Comparison of ENCODE assay signal across 13 cellular contexts in the genomic region with DNA sequence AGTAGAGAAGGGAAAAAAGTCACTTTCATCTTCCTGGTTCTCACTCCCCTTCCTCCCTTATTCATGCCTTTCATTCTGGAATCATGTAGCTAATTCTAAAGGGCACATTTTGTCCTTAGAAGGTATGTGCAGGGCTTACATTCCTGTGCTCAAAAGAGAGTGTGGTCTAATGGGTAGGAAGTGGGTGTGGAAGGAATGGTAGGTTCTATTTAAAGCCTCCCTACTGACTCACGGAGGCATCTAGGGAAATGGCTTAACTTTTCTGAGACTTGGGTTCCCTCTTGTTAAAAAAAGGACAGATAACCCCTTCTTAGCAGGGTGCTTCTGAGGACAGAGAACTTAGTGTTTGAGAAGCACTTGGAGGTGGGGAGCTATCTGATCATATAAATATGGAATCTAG.
DNase-seq lines count a peak whose midpoint lies in the region; ATAC-seq, FAIRE-seq and TF ChIP-seq lines count a peak whose summit lies in the region.
"Had no signal": no experiment of that assay in that cellular context is flagged by ENCODE, and none has a peak within 500 bp of the region (broad histone marks: within the 10 kb centered on the region; RNA-seq: fewer than 3 reads in every experiment).

No MANE protein-coding gene starts in this region.

- TF ChIP-seq CTCF in bronchial epithelial cell (IDR thresholded peaks at IDR 0.05; ENCODE audit: insufficient read depth, low read length, severe bottlenecking) (no peak), lung (IDR thresholded peaks at IDR 0.05; ENCODE audit: control extremely low read depth, extremely low read depth) (no peak)

- FAIRE-seq in bronchial epithelial cell (lab: Jason Lieb, UNC) = no peak
- FAIRE-seq: urothelium cell line had no signal

- WGBS in lung, 2 donors = 42 to 59% methylated on average over 1 of the region's 1 CpG

- no peaks in the 10 kb centered on the region for H3K36me3 ChIP-seq in bronchial epithelial cell (ENCODE audit: control insufficient read depth, insufficient read depth, low read length)
- H3K36me3 ChIP-seq in lung (ENCODE audit: control insufficient read depth in 2 of 2, insufficient read depth in 2 of 2, low read length in 2 of 2) = no peaks in the 10 kb centered on the region
- H3K36me3 ChIP-seq: ascending aorta had no signal

- ATAC-seq in lung (ENCODE audit: insufficient read depth, low FRiP score) (peak; percentile 12), HG03139 (IDR thresholded peaks at IDR 0.05; ENCODE audit: unreplicated experiment) (no peak), HG02678 (IDR thresholded peaks at IDR 0.05; ENCODE audit: unreplicated experiment) (no peak), HG02970 (IDR thresholded peaks at IDR 0.05; ENCODE audit: low FRiP score, unreplicated experiment) (no peak)
- ATAC-seq: activated CD4-positive, CD25-positive, alpha-beta regulatory T cell treated with anti-CD3 and anti-CD28 coated beads, Interleukin-2, amount 50 U/mL, for 24 hours had no signal

- no peaks in the 10 kb centered on the region for H3K4me1 ChIP-seq in lung (ENCODE audit: control insufficient read depth in 2 of 2, insufficient read depth in 2 of 2, low read length in 2 of 2)
- H3K4me1 ChIP-seq: ascending aorta had no signal

- no peaks in the 10 kb centered on the region for H3K9me3 ChIP-seq in lung (ENCODE audit: control insufficient read depth in 2 of 2, insufficient read depth in 1 of 2, low read length in 1 of 2)
- H3K9me3 ChIP-seq: ascending aorta had no signal

- H3K27me3 ChIP-seq in bronchial epithelial cell (ENCODE audit: control insufficient read depth, insufficient read depth, low read length) (no peaks in the 10 kb centered on the region), lung (ENCODE audit: control insufficient read depth, insufficient read depth) (no peaks in the 10 kb centered on the region)
- H3K27me3 ChIP-seq: ascending aorta had no signal

- H3K4me3 ChIP-seq in bronchial epithelial cell (ENCODE audit: low read depth, low read length) = no peak overlapping the region
- no peak overlapping the region for H3K4me3 ChIP-seq in lung
- H3K4me3 ChIP-seq: ascending aorta had no signal

- no peak overlapping the region for H3K27ac ChIP-seq in lung (ENCODE audit: low read depth in 1 of 2, low read length in 1 of 2)

- DNase-seq in AG20443 (ENCODE audit: low spot score) (peak; percentile 31), M059J (ENCODE audit: low read depth) (peak; percentile 47), bronchial epithelial cell (ENCODE audit: low read depth) (peak; percentile 69), lung (ENCODE audit: low spot score) (no peak), cerebellar nuclear complex (lab: John Stamatoyannopoulos, UW) (no peak)
- DNase-seq: Karpas-422, nucleus accumbens had no signal

Comparison
In these comparisons a context has a peak if more than half of its experiments do, and no peak if none do; other contexts are left out.
1. DNase-seq: peak in AG20443 (single experiment), M059J (single experiment) and bronchial epithelial cell (single experiment); none in lung (single experiment) and cerebellar nuclear complex (0 of 2).